In the genomic region with DNA sequence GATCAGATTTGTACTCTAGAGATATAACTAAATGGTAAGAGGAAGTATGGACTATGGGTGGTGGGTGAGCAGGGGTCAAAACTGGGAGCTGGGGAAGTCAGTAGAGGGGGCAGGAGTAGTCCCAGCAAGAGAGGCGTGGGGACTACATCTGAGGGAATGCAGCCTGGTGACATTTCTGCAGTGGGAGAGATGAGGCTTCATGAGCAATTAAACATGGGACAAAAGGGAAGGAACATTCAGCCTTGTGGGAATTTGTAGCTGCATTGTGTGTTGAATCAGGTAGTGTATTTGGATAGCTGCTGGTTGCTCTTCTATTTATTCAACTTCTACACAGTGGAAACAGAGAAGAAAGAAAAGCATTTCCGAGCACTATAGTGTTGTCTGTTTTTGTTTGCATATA, we compare ENCODE assay signal across 17 cellular contexts. TPM values are rescaled to one million over a fixed set of nuclear protein-coding genes. Genes with fewer than 3 reads are reported as not detected.
DNase-seq lines count a peak whose midpoint lies in the region; ATAC-seq and TF ChIP-seq lines count a peak whose summit lies in the region.
"Had no signal": no experiment of that assay in that cellular context is flagged by ENCODE, and none has a peak within 500 bp of the region (broad histone marks: within the 10 kb centered on the region; RNA-seq: fewer than 3 reads in every experiment).

No MANE protein-coding gene starts in this region.

- peak overlapping the region; percentile 43; the same call in 1 of the 2 replicates for H3K4me2 ChIP-seq in DND-41 (ENCODE audit: insufficient read depth, low read length)

- peaks cover 51% of the 10 kb centered on the region for H3K4me1 Mint-ChIP-seq in activated CD4-positive, alpha-beta T cell treated with anti-CD3 and anti-CD28 coated beads for 36 hours
- H3K4me1 Mint-ChIP-seq in activated naive CD8-positive, alpha-beta T cell treated with anti-CD3 and anti-CD28 coated beads, Interleukin-2, amount 10 ng/mL, durations not matched to agents 7 days and 5 days, result peaks cover 43% of the 10 kb centered on the region
- H3K4me1 Mint-ChIP-seq in natural killer cell treated with Interleukin-12 subunit alpha and Interleukin-12 subunit beta and Interleukin-15 and Interleukin-18, amount 100 ng/mL, for 72 hours (ENCODE audit: low read depth in 2 of 2), result peaks cover 33 to 41% of the 10 kb centered on the region in 2 donors

- H3K79me2 ChIP-seq in DND-41 (ENCODE audit: insufficient read depth, low read length), result peaks cover 80% of the 10 kb centered on the region

- no peaks in the 10 kb centered on the region for H3K27me3 Mint-ChIP-seq in activated CD4-positive, alpha-beta T cell treated with anti-CD3 and anti-CD28 coated beads for 36 hours
- no peaks in the 10 kb centered on the region for H3K27me3 Mint-ChIP-seq in activated naive CD8-positive, alpha-beta T cell treated with anti-CD3 and anti-CD28 coated beads, Interleukin-2, amount 10 ng/mL, durations not matched to agents 7 days and 5 days
- no peaks in the 10 kb centered on the region for H3K27me3 Mint-ChIP-seq in natural killer cell treated with Interleukin-12 subunit alpha and Interleukin-12 subunit beta and Interleukin-15 and Interleukin-18, amount 100 ng/mL, for 72 hours

- no peak for TF ChIP-seq CTCF in DND-41 (IDR thresholded peaks at IDR 0.05; ENCODE audit: borderline replicate concordance, extremely low read depth, low read length, poor library complexity, severe bottlenecking)

- no peaks in the 10 kb centered on the region for H3K9me3 ChIP-seq in DND-41 (ENCODE audit: insufficient read depth, low read length, severe bottlenecking)
- H3K9me3 ChIP-seq: A549, gastroesophageal sphincter, tibial artery had no signal

- intact Hi-C loops in activated CD4-positive, alpha-beta T cell treated with anti-CD3 and anti-CD28 coated beads for 36 hours (cut with DNase I, micrococcal nuclease), result no loop called here

- CTCF ChIA-PET in activated CD4-positive, alpha-beta T cell treated with anti-CD3 and anti-CD28 coated beads for 36 hours (lab: Charles Lee), result no interaction called here

- peaks cover 25% of the 10 kb centered on the region for H4K20me1 ChIP-seq in DND-41 (ENCODE audit: insufficient read depth, low read length)

- no peak for ATAC-seq in activated CD4-positive, alpha-beta T cell treated with anti-CD3 and anti-CD28 coated beads for 36 hours
- ATAC-seq in DND-41 (ENCODE audit: insufficient read depth, low read depth) (no peak), GM21528 (IDR thresholded peaks at IDR 0.05; ENCODE audit: low FRiP score, unreplicated experiment) (no peak), GM21381 (IDR thresholded peaks at IDR 0.05; ENCODE audit: unreplicated experiment) (no peak)
- no peak for ATAC-seq in activated naive CD8-positive, alpha-beta T cell treated with anti-CD3 and anti-CD28 coated beads, Interleukin-2, amount 10 ng/mL, durations not matched to agents 7 days and 5 days (ENCODE audit: low read depth)
- ATAC-seq in natural killer cell treated with Interleukin-12 subunit alpha and Interleukin-12 subunit beta and Interleukin-15 and Interleukin-18, amount 100 ng/mL, for 72 hours, result no peak
- ATAC-seq: A549, gastroesophageal sphincter, right cardiac atrium, SK-N-SH treated with all-trans-retinoic acid at 6 μM for 48 hours had no signal

- H2AFZ ChIP-seq in DND-41 (ENCODE audit: low read depth, low read length), result no peak overlapping the region

- H3K27me3 ChIP-seq in DND-41 (ENCODE audit: insufficient read depth, low read length, poor library complexity), result no peaks in the 10 kb centered on the region
- H3K27me3 ChIP-seq: gastroesophageal sphincter, tibial artery had no signal

- H3K36me3 Mint-ChIP-seq in activated CD4-positive, alpha-beta T cell treated with anti-CD3 and anti-CD28 coated beads for 36 hours (ENCODE audit: low read depth), result peaks cover 52% of the 10 kb centered on the region
- H3K36me3 Mint-ChIP-seq in activated naive CD8-positive, alpha-beta T cell treated with anti-CD3 and anti-CD28 coated beads, Interleukin-2, amount 10 ng/mL, durations not matched to agents 7 days and 5 days, result peaks cover 30% of the 10 kb centered on the region
- peaks cover 15% of the 10 kb centered on the region for H3K36me3 Mint-ChIP-seq in natural killer cell treated with Interleukin-12 subunit alpha and Interleukin-12 subunit beta and Interleukin-15 and Interleukin-18, amount 100 ng/mL, for 72 hours

- no peak overlapping the region for H3K4me3 Mint-ChIP-seq in activated CD4-positive, alpha-beta T cell treated with anti-CD3 and anti-CD28 coated beads for 36 hours
- peak overlapping the region; percentile 31 for H3K4me3 Mint-ChIP-seq in activated naive CD8-positive, alpha-beta T cell treated with anti-CD3 and anti-CD28 coated beads, Interleukin-2, amount 10 ng/mL, durations not matched to agents 7 days and 5 days
- peak overlapping the region; percentile 28 for H3K4me3 Mint-ChIP-seq in natural killer cell treated with Interleukin-12 subunit alpha and Interleukin-12 subunit beta and Interleukin-15 and Interleukin-18, amount 100 ng/mL, for 72 hours

- no peak for DNase-seq in activated CD4-positive, alpha-beta T cell treated with anti-CD3 and anti-CD28 coated beads for 36 hours
- DNase-seq in activated CD4-positive, alpha-beta T cell treated with anti-CD3 and anti-CD28 coated beads for 1 hour, result no peak
- no peak for DNase-seq in DND-41
- no peak for DNase-seq in activated naive CD8-positive, alpha-beta T cell treated with anti-CD3 and anti-CD28 coated beads, Interleukin-2, amount 10 ng/mL, durations not matched to agents 7 days and 5 days
- DNase-seq in natural killer cell treated with Interleukin-12 subunit alpha and Interleukin-12 subunit beta and Interleukin-15 and Interleukin-18, amount 100 ng/mL, for 72 hours (ENCODE audit: low spot score), result no peak
- DNase-seq in NCI-H1930 (lab: John Stamatoyannopoulos, UW), result no peak
- DNase-seq: activated CD8-positive, alpha-beta memory T cell treated with anti-CD3 and anti-CD28 coated beads, Interleukin-2, amount 50 U/mL, for 4 hours; amniotic stem cell; NCI-H187 treated with DMSO at 0.1 percent for 48 hours; NCI-H524 treated with DMSO at 0.1 percent for 48 hours; right cardiac atrium; tibial artery had no signal

- H3K27ac ChIP-seq in DND-41 (ENCODE audit: low read length), result 0 out of 2 replicates have a peak overlapping the region, but pooled peaks have one; percentile 12
- H3K27ac ChIP-seq: A549, gastroesophageal sphincter, tibial artery had no signal

- H3K9ac ChIP-seq in DND-41 (ENCODE audit: low read depth, low read length), result no peak overlapping the region

- H3K4me3 ChIP-seq in DND-41 (ENCODE audit: low read depth in 1 of 2, low read length in 2 of 2), result no peak overlapping the region
- H3K4me3 ChIP-seq: A549, gastroesophageal sphincter, tibial artery had no signal

- peaks cover 36% of the 10 kb centered on the region for H3K4me1 ChIP-seq in DND-41 (ENCODE audit: insufficient read depth, low read length)

- H3K9me3 Mint-ChIP-seq in activated CD4-positive, alpha-beta T cell treated with anti-CD3 and anti-CD28 coated beads for 36 hours (ENCODE audit: low read depth), result no peaks in the 10 kb centered on the region
- no peaks in the 10 kb centered on the region for H3K9me3 Mint-ChIP-seq in activated naive CD8-positive, alpha-beta T cell treated with anti-CD3 and anti-CD28 coated beads, Interleukin-2, amount 10 ng/mL, durations not matched to agents 7 days and 5 days
- no peaks in the 10 kb centered on the region for H3K9me3 Mint-ChIP-seq in natural killer cell treated with Interleukin-12 subunit alpha and Interleukin-12 subunit beta and Interleukin-15 and Interleukin-18, amount 100 ng/mL, for 72 hours

- POLR2A ChIA-PET in activated CD4-positive, alpha-beta T cell treated with anti-CD3 and anti-CD28 coated beads for 36 hours (lab: Charles Lee), result no interaction called here
- POLR2A ChIA-PET in activated naive CD8-positive, alpha-beta T cell treated with anti-CD3 and anti-CD28 coated beads, Interleukin-2, amount 10 ng/mL, durations not matched to agents 7 days and 5 days (lab: Charles Lee), result interaction anchor here (0.6 kb wide), 1 partner anchor 15 kb away, joined by 3 read pairs; no protein-coding TSS in a partner anchor

- H3K27ac Mint-ChIP-seq in activated CD4-positive, alpha-beta T cell treated with anti-CD3 and anti-CD28 coated beads for 36 hours, result peak overlapping the region; percentile 76
- peak overlapping the region; percentile 79 for H3K27ac Mint-ChIP-seq in activated naive CD8-positive, alpha-beta T cell treated with anti-CD3 and anti-CD28 coated beads, Interleukin-2, amount 10 ng/mL, durations not matched to agents 7 days and 5 days
- peak overlapping the region; percentile 30 to 39 for H3K27ac Mint-ChIP-seq in natural killer cell treated with Interleukin-12 subunit alpha and Interleukin-12 subunit beta and Interleukin-15 and Interleukin-18, amount 100 ng/mL, for 72 hours

- peaks cover 51% of the 10 kb centered on the region for H3K36me3 ChIP-seq in DND-41 (ENCODE audit: insufficient read depth, low read length)

RNA-seq across cellular contexts. Expression of a gene that starts 3.6 kb away (rescaled TPM):
- 100 to 1,000 TPM in 1 of 2 experiments, 10 to 100 TPM in 1; 57.9 to 106 TPM for total RNA-seq in activated CD4-positive, alpha-beta T cell treated with anti-CD3 and anti-CD28 coated beads for 36 hours
- total RNA-seq in activated naive CD8-positive, alpha-beta T cell treated with anti-CD3 and anti-CD28 coated beads, Interleukin-2, amount 10 ng/mL, durations not matched to agents 7 days and 5 days, result 10 to 100 TPM; 64.2 to 65.0 TPM
- 10 to 100 TPM; 51.2 to 53.4 TPM for total RNA-seq in natural killer cell treated with Interleukin-12 subunit alpha and Interleukin-12 subunit beta and Interleukin-15 and Interleukin-18, amount 100 ng/mL, for 72 hours

RNA-seq across cellular contexts. Expression of a gene that starts 52.2 kb away (rescaled TPM):
- 10 to 100 TPM; 23.4 to 29.5 TPM for total RNA-seq in activated CD4-positive, alpha-beta T cell treated with anti-CD3 and anti-CD28 coated beads for 36 hours
- 10 to 100 TPM; 90.1 to 90.3 TPM for total RNA-seq in activated naive CD8-positive, alpha-beta T cell treated with anti-CD3 and anti-CD28 coated beads, Interleukin-2, amount 10 ng/mL, durations not matched to agents 7 days and 5 days
- total RNA-seq in natural killer cell treated with Interleukin-12 subunit alpha and Interleukin-12 subunit beta and Interleukin-15 and Interleukin-18, amount 100 ng/mL, for 72 hours, result 100 to 1,000 TPM in 1 of 2 donors, 10 to 100 TPM in 1; 85.6 to 123 TPM
